ENCODE assay signal across 13 cellular contexts in genomic region chr1:79859212-79859948, GRCh38.
A peak's percentile ranks its signal among the peaks of the same experiment; 100 is the strongest.
DNase-seq lines count a peak whose midpoint lies in the region; ATAC-seq and TF ChIP-seq lines count a peak whose summit lies in the region.
"Had no signal": no experiment of that assay in that cellular context is flagged by ENCODE, and none has a peak within 500 bp of the region (broad histone marks: within the 10 kb centered on the region; RNA-seq: fewer than 3 reads in every experiment).

No MANE protein-coding gene starts in this region.

- no peak for TF ChIP-seq CTCF in epithelial cell of proximal tubule (conservative IDR thresholded peaks at IDR 0.05; ENCODE audit: low read depth, low read length)

- no peaks in the 10 kb centered on the region for H3K27me3 Mint-ChIP-seq in T-helper 2 cell treated with Interferon-gamma antibody and Interleukin-4, amounts not matched to agents 5 μg/mL and 100 μg/mL, for 36 hours (ENCODE audit: low read depth)
- H3K27me3 Mint-ChIP-seq: effector memory CD8-positive, alpha-beta T cell had no signal

- no peak overlapping the region for H3K4me3 ChIP-seq in epithelial cell of proximal tubule (ENCODE audit: low read depth, low read length)
- H3K4me3 ChIP-seq: uterus had no signal

- H3K27ac Mint-ChIP-seq in T-helper 2 cell treated with Interferon-gamma antibody and Interleukin-4, amounts not matched to agents 5 μg/mL and 100 μg/mL, for 36 hours = no peak overlapping the region
- H3K27ac Mint-ChIP-seq: effector memory CD8-positive, alpha-beta T cell; nephron progenitor cell; T-helper 1 cell treated with Interleukin-12 subunit alpha and Interleukin-12 subunit beta and Interleukin-4 antibody, amounts not matched to agents 30 μg/mL and 1 μg/mL, for 36 hours had no signal

- DNase-seq in DMS53 (lab: John Stamatoyannopoulos, UW) = peak; percentile 49
- DNase-seq in RPMI7951 (ENCODE audit: low read depth) = peak; percentile 13
- peak; percentile 29 for DNase-seq in epithelial cell of proximal tubule (ENCODE audit: low read depth)
- DNase-seq in renal cortical epithelial cell (ENCODE audit: low read depth) = peak; percentile 91
- no peak for DNase-seq in T-helper 2 cell treated with Interferon-gamma antibody and Interleukin-4, amounts not matched to agents 5 μg/mL and 100 μg/mL, for 36 hours (ENCODE audit: low spot score)
- no peak for DNase-seq in RPMI8226
- no peak for DNase-seq in effector CD4-positive, alpha-beta T cell
- DNase-seq: effector memory CD8-positive, alpha-beta T cell; NCI-H1694; nephron progenitor cell; uterus had no signal

- no peaks in the 10 kb centered on the region for H3K4me1 Mint-ChIP-seq in T-helper 2 cell treated with Interferon-gamma antibody and Interleukin-4, amounts not matched to agents 5 μg/mL and 100 μg/mL, for 36 hours (ENCODE audit: low read depth)

- H3K36me3 Mint-ChIP-seq in T-helper 2 cell treated with Interferon-gamma antibody and Interleukin-4, amounts not matched to agents 5 μg/mL and 100 μg/mL, for 36 hours (ENCODE audit: low read depth) = no peaks in the 10 kb centered on the region

- peaks cover 29% of the 10 kb centered on the region for H3K9me3 Mint-ChIP-seq in T-helper 2 cell treated with Interferon-gamma antibody and Interleukin-4, amounts not matched to agents 5 μg/mL and 100 μg/mL, for 36 hours
- H3K9me3 Mint-ChIP-seq: nephron progenitor cell had no signal

- no peak overlapping the region for H3K4me3 Mint-ChIP-seq in T-helper 2 cell treated with Interferon-gamma antibody and Interleukin-4, amounts not matched to agents 5 μg/mL and 100 μg/mL, for 36 hours
- H3K4me3 Mint-ChIP-seq: effector memory CD8-positive, alpha-beta T cell; nephron progenitor cell; T-helper 1 cell treated with Interleukin-12 subunit alpha and Interleukin-12 subunit beta and Interleukin-4 antibody, amounts not matched to agents 30 μg/mL and 1 μg/mL, for 36 hours had no signal

- no peak for ATAC-seq in HG03457 (IDR thresholded peaks at IDR 0.05; ENCODE audit: unreplicated experiment)
- ATAC-seq: effector memory CD8-positive, alpha-beta T cell had no signal

Comparison
In these comparisons a context has a peak if more than half of its experiments do, and no peak if none do; other contexts are left out.
1. DNase-seq: peak in DMS53 (single experiment), RPMI7951 (single experiment), epithelial cell of proximal tubule (single experiment) and renal cortical epithelial cell (single experiment); none in T-helper 2 cell treated with Interferon-gamma antibody and Interleukin-4, amounts not matched to agents 5 μg/mL and 100 μg/mL, for 36 hours (single experiment), RPMI8226 (single experiment) and effector CD4-positive, alpha-beta T cell (single experiment).